Comparison of ENCODE assay signal across 8 cellular contexts in genomic region chr4:15702941-15703403, GRCh38. TPM values are rescaled to one million over a fixed set of nuclear protein-coding genes. Genes with fewer than 3 reads are reported as not detected.
A peak's percentile ranks its signal among the peaks of the same experiment; 100 is the strongest.
DNase-seq lines count a peak whose midpoint lies in the region; ATAC-seq and TF ChIP-seq lines count a peak whose summit lies in the region.

Gene BST1, plus strand, starts transcription at chr4:15703065. Its CDS starts 80 bp downstream, at chr4:15703145.

- no peak within 1 kb of the TSS for H3K27ac ChIP-seq in PC-3 (ENCODE audit: low read length)
- no peak within 1 kb of the TSS for H3K27ac ChIP-seq in parathyroid adenoma
- H3K27ac ChIP-seq in transverse colon = peak within 1 kb of the TSS; percentile 39 to 65 (median 58)

- peak within 1 kb of the TSS; percentile 53 for H3K4me3 ChIP-seq in PC-3 (ENCODE audit: low read length)
- H3K4me3 ChIP-seq in parathyroid adenoma (ENCODE audit: low read depth, low read length) = peak within 1 kb of the TSS; percentile 1
- peak within 1 kb of the TSS; percentile 26 to 51 (median 34) for H3K4me3 ChIP-seq in transverse colon

- 15 to 81% methylated on average over 3 to 38 of the region's 43 CpGs for WGBS in transverse colon (ENCODE audit: low coverage in 1 of 2), 2 donors

- H3K4me2 ChIP-seq in PC-3 (ENCODE audit: low read length) = peak within 1 kb of the TSS; percentile 67
- H3K4me2 ChIP-seq in parathyroid adenoma (ENCODE audit: low read length) = peak within 1 kb of the TSS; percentile 41

- H3F3A ChIP-seq in PC-3 (ENCODE audit: low read length, unreplicated experiment) = no peaks in the 10 kb centered on the region

- H3K9ac ChIP-seq in PC-3 (ENCODE audit: low read length) = no peak within 1 kb of the TSS
- no peak within 1 kb of the TSS for H3K9ac ChIP-seq in parathyroid adenoma

- in situ Hi-C loops in transverse colon (cut with MboI; ENCODE audit: low pct_ligation_motif_present in 1 of 4, low pct_unique_long_range_greater_than_20kb in 1 of 4, low sequenced_read_pairs in 3 of 4) = no loop called here

- no TSS peak for BruUV-seq in PC-3 (replicated peaks; lab: Mats Ljungman, UMichigan)

- H3K9me3 ChIP-seq in PC-3 (ENCODE audit: low read length) = no peaks in the 10 kb centered on the region
- no peaks in the 10 kb centered on the region for H3K9me3 ChIP-seq in parathyroid adenoma (ENCODE audit: control insufficient read depth, low read length)
- H3K9me3 ChIP-seq in transverse colon = no peaks in the 10 kb centered on the region

- H3K4me1 ChIP-seq in PC-3 (ENCODE audit: insufficient read depth, low read length) = no peaks in the 10 kb centered on the region
- H3K4me1 ChIP-seq in parathyroid adenoma = no peaks in the 10 kb centered on the region
- peaks cover 0 to 12% (median 7%) of the 10 kb centered on the region in 4 donors for H3K4me1 ChIP-seq in transverse colon

- no peaks in the 10 kb centered on the region for H4K20me1 ChIP-seq in PC-3 (ENCODE audit: low read length)

- POLR2A ChIA-PET in PC-3 (lab: Charles Lee; ENCODE audit: unreplicated experiment) = no interaction called here

- no peaks in the 10 kb centered on the region for H3K79me2 ChIP-seq in PC-3 (ENCODE audit: low read length)
- H3K79me2 ChIP-seq in parathyroid adenoma = no peaks in the 10 kb centered on the region

- CTCF ChIA-PET in PC-3 (lab: Charles Lee) = no interaction called here

- H3K36me3 ChIP-seq in PC-3 (ENCODE audit: low read depth, low read length) = no peaks in the 10 kb centered on the region
- H3K36me3 ChIP-seq in parathyroid adenoma (ENCODE audit: control insufficient read depth, insufficient read depth, low read length) = no peaks in the 10 kb centered on the region
- H3K36me3 ChIP-seq in transverse colon = no peaks in the 10 kb centered on the region

- DNase-seq in AG20443 (ENCODE audit: low spot score) (peak; percentile 72), PC-3 (no peak), germinal center (ENCODE audit: low spot score) (peak; percentile 76), transverse colon (peak; percentile 81), NAMALWA (ENCODE audit: low spot score) (no peak)
- DNase-seq in activated naive CD4-positive, alpha-beta T cell (lab: John Stamatoyannopoulos, UW) = peak in 3 of 4 experiments; percentile 13 to 45 (median 22)

- peak; percentile 50 for TF ChIP-seq POLR2A in transverse colon (IDR thresholded peaks at IDR 0.05)

- no peaks in the 10 kb centered on the region for H3K9me2 ChIP-seq in PC-3 (replicated peaks; ENCODE audit: low read length)

- H3K27me3 ChIP-seq in PC-3 (ENCODE audit: low read length) = no peaks in the 10 kb centered on the region
- H3K27me3 ChIP-seq in parathyroid adenoma (ENCODE audit: control insufficient read depth, insufficient read depth, low read length) = no peaks in the 10 kb centered on the region
- H3K27me3 ChIP-seq in transverse colon = no peaks in the 10 kb centered on the region

- TF ChIP-seq CTCF in PC-3 (conservative IDR thresholded peaks at IDR 0.05; ENCODE audit: low read depth, low read length) = no peak
- TF ChIP-seq CTCF in parathyroid adenoma (IDR thresholded peaks at IDR 0.05) = no peak
- no peak for TF ChIP-seq CTCF in transverse colon (IDR thresholded peaks at IDR 0.05)

- no peak for TF ChIP-seq EP300 in transverse colon (IDR thresholded peaks at IDR 0.05; ENCODE audit: low read depth)

- ATAC-seq in GM21737 (IDR thresholded peaks at IDR 0.05; ENCODE audit: unreplicated experiment) (peak; percentile 73), PC-3 (peak; percentile 57)

- intact Hi-C loops in PC-3 (cut with micrococcal nuclease) (no loop called here), transverse colon (cut with DNase I; ENCODE audit: low total_unique reads) (no loop called here)

- H2AFZ ChIP-seq in PC-3 (ENCODE audit: low read length) = peak within 1 kb of the TSS; percentile 77
- H2AFZ ChIP-seq in parathyroid adenoma = peak within 1 kb of the TSS; percentile 78

RNA-seq across cellular contexts. Expression of gene BST1, which starts in this region (rescaled TPM):
- total RNA-seq in PC-3 (2014; rRNA removed) (0.69 and 0.86 TPM in 2 replicates), transverse colon (10 to 100 TPM in 1 of 4 donors, 1 to 10 TPM in 1, not detected in 2; 4.3 to 19.4 TPM)

Comparison
In these comparisons a context has a peak if more than half of its experiments do, and no peak if none do; other contexts are left out.
1. Peak in ATAC-seq, H3K4me3 ChIP-seq and H3K4me2 ChIP-seq in PC-3; RNA of the gene not detected or under 1 TPM.
2. DNase-seq: peak in AG20443 (single experiment), activated naive CD4-positive, alpha-beta T cell (3 of 4), germinal center (single experiment) and transverse colon (single experiment); none in PC-3 (single experiment) and NAMALWA (single experiment).
3. H3K27ac ChIP-seq: peak in transverse colon (4 of 4); none in PC-3 (single experiment) and parathyroid adenoma (single experiment).
4. H3K4me3 ChIP-seq: peak in every context shown above with its lines; median percentile 53 in PC-3; 34 in transverse colon; 1 in parathyroid adenoma.